In the genomic region with DNA sequence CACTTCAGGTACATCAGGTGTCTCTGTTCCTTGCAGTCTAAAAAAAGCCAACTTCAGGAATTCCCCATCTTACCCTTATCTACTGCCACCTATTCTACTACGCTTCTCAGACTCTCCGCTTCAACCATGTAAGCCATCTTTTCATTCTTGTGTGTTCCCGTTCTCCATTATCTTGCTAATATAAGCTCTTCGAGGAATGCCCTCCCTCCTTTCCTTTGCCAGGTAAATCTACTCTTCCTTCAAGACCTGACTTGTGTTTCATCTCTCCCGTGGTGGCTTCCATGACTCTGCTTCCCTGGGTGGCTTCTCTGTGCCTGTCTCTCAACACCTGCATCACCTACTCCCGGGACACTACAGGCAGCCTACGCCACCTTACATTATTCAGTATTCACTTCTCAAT, we compare ENCODE assay signal across 1 cellular context.
TF ChIP-seq lines count a peak whose summit lies in the region.

No MANE protein-coding gene starts in this region.

TF ChIP-seq in A549, 52 proteins besides CTCF, POLR2A, EP300 and RAD21 (continued from another document):
- TF ChIP-seq CHD4 (IDR thresholded peaks at IDR 0.05; ENCODE audit: borderline replicate concordance), result no peak
